Comparison of ENCODE assay signal across 1 cellular context in the genomic region with DNA sequence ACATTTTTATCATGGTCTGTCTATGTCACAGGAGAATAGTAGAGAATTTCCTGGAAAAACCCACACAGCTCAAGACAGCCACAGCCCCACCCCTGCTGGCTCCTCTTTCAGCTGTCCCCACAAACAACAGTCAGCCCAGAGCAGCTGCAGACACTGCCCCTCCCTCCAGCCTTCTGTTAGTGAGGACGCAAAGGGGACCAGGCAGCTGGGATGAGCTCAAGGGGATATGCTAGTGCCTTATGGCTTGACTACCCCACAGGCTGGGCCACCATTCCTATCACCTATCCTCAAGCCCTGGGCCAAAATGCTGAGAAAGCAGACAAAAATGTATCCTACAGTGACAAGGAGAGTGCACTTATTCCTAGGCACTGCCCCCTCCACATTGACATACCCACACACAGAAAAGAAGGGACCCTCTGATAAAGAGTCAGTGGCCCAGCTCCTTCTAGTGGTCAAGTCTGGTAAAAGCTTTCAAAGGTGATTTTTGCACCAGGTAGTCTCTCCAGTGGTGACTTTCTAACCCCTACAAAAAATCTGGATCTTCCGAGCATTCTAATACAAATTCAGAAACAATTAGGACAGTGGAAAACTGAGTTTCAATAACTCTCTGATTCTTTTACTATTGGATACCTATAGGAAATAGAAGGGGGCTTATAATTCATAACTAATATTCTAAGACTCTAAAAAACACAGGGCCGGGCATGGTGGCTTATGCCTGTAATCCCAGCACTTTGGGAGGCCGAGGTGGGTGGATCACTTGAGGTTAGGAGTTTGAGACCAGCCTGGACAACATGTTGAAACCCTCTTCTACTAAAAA.
TF ChIP-seq lines count a peak whose summit lies in the region.

No MANE protein-coding gene starts in this region.

TF ChIP-seq in endothelial cell of umbilical vein, 7 proteins besides CTCF, POLR2A, EP300 and RAD21 (continued from another document):
- TF ChIP-seq, protein P1, sequence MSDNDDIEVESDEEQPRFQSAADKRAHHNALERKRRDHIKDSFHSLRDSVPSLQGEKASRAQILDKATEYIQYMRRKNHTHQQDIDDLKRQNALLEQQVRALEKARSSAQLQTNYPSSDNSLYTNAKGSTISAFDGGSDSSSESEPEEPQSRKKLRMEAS (IDR thresholded peaks at IDR 0.05; ENCODE audit: insufficient read depth, insufficient read length): no peak
- TF ChIP-seq EZH2 (IDR thresholded peaks at IDR 0.05; ENCODE audit: borderline replicate concordance, low read depth, low read length, severe bottlenecking) (no peak), JUN (IDR thresholded peaks at IDR 0.05; ENCODE audit: borderline replicate concordance, insufficient read depth, insufficient read length, low read depth) (no peak), POLR2AphosphoS5 (IDR thresholded peaks at IDR 0.05; ENCODE audit: insufficient read depth, low read depth, low read length) (no peak)
